In genomic region chr2:134583462-134583861, GRCh38 we compare ENCODE assay signal across 17 cellular contexts.
DNase-seq lines count a peak whose midpoint lies in the region; ATAC-seq and TF ChIP-seq lines count a peak whose summit lies in the region.
"Had no signal": no experiment of that assay in that cellular context is flagged by ENCODE, and none has a peak within 500 bp of the region (broad histone marks: within the 10 kb centered on the region; RNA-seq: fewer than 3 reads in every experiment).

No MANE protein-coding gene starts in this region.

- peaks cover 1 to 8% of the 10 kb centered on the region in 2 donors for H3K9me3 Mint-ChIP-seq in stimulated activated naive CD8-positive, alpha-beta T cell treated with anti-CD3 and anti-CD28 coated beads, Interleukin-15, amount 100 ng/mL, for 72 hours
- H3K9me3 Mint-ChIP-seq in T-helper 1 cell treated with Interleukin-12 subunit alpha and Interleukin-12 subunit beta and Interleukin-4 antibody, amounts not matched to agents 30 μg/mL and 1 μg/mL, for 36 hours = peaks cover 2% of the 10 kb centered on the region
- H3K9me3 Mint-ChIP-seq in glutamatergic neuron (ENCODE audit: unreplicated experiment) = peaks cover 2% of the 10 kb centered on the region

- no peak overlapping the region for H3K4me3 Mint-ChIP-seq in stimulated activated naive CD8-positive, alpha-beta T cell treated with anti-CD3 and anti-CD28 coated beads, Interleukin-15, amount 100 ng/mL, for 72 hours
- no peak overlapping the region for H3K4me3 Mint-ChIP-seq in T-helper 1 cell treated with Interleukin-12 subunit alpha and Interleukin-12 subunit beta and Interleukin-4 antibody, amounts not matched to agents 30 μg/mL and 1 μg/mL, for 36 hours
- no peak overlapping the region for H3K4me3 Mint-ChIP-seq in glutamatergic neuron (ENCODE audit: unreplicated experiment)
- H3K4me3 Mint-ChIP-seq: nephron progenitor cell, type B pancreatic cell had no signal

- no peaks in the 10 kb centered on the region for H3K27me3 Mint-ChIP-seq in stimulated activated naive CD8-positive, alpha-beta T cell treated with anti-CD3 and anti-CD28 coated beads, Interleukin-15, amount 100 ng/mL, for 72 hours
- no peaks in the 10 kb centered on the region for H3K27me3 Mint-ChIP-seq in T-helper 1 cell treated with Interleukin-12 subunit alpha and Interleukin-12 subunit beta and Interleukin-4 antibody, amounts not matched to agents 30 μg/mL and 1 μg/mL, for 36 hours (ENCODE audit: low read depth)
- peaks cover 2% of the 10 kb centered on the region for H3K27me3 Mint-ChIP-seq in glutamatergic neuron (ENCODE audit: unreplicated experiment)
- H3K27me3 Mint-ChIP-seq: type B pancreatic cell had no signal

- peak; percentile 62 for ATAC-seq in stimulated activated naive CD8-positive, alpha-beta T cell treated with anti-CD3 and anti-CD28 coated beads, Interleukin-15, amount 100 ng/mL, for 72 hours
- no peak for ATAC-seq in stimulated activated naive CD8-positive, alpha-beta T cell treated with anti-CD3 and anti-CD28 coated beads, Interleukin-15, Interleukin-2, amounts not matched to agents 100 U/mL and 50 U/mL, for 24 hours
- no peak for ATAC-seq in GM21529 (IDR thresholded peaks at IDR 0.05; ENCODE audit: unreplicated experiment)

- no peak for DNase-seq in stimulated activated naive CD8-positive, alpha-beta T cell treated with anti-CD3 and anti-CD28 coated beads, Interleukin-15, amount 100 ng/mL, for 72 hours
- DNase-seq in stimulated activated naive CD8-positive, alpha-beta T cell treated with anti-CD3 and anti-CD28 coated beads, Interleukin-15, Interleukin-2, amounts not matched to agents 100 U/mL and 50 U/mL, for 24 hours = no peak
- DNase-seq in glutamatergic neuron (no peak), mesenteric fat pad (ENCODE audit: low spot score) (no peak), GF-D8 (lab: John Stamatoyannopoulos, UW) (no peak), NCI-H1048 (lab: John Stamatoyannopoulos, UW) (no peak)
- DNase-seq: activated gamma-delta T cell treated with Interleukin-2 at 50 U/mL for 16 hours; activated T-cell treated with anti-CD3 and anti-CD28 coated beads, Interleukin-2, amount 50 U/mL, for 1 hour; effector CD4-positive, alpha-beta T cell; kidney; NCI-H187; NCI-H345; nephron progenitor cell; stimulated activated CD4-positive, alpha-beta T cell treated with anti-CD3 and anti-CD28 coated beads, Interleukin-1b, Interleukin-23, amount 100 ng/mL, for 48 hours had no signal

- peaks cover 19% of the 10 kb centered on the region for H3K4me1 Mint-ChIP-seq in stimulated activated naive CD8-positive, alpha-beta T cell treated with anti-CD3 and anti-CD28 coated beads, Interleukin-15, amount 100 ng/mL, for 72 hours
- peaks cover 9% of the 10 kb centered on the region for H3K4me1 Mint-ChIP-seq in T-helper 1 cell treated with Interleukin-12 subunit alpha and Interleukin-12 subunit beta and Interleukin-4 antibody, amounts not matched to agents 30 μg/mL and 1 μg/mL, for 36 hours (ENCODE audit: low read depth)
- H3K4me1 Mint-ChIP-seq in glutamatergic neuron (ENCODE audit: low read depth, unreplicated experiment) = peaks cover 2% of the 10 kb centered on the region

- no peak overlapping the region for H3K27ac Mint-ChIP-seq in stimulated activated naive CD8-positive, alpha-beta T cell treated with anti-CD3 and anti-CD28 coated beads, Interleukin-15, amount 100 ng/mL, for 72 hours
- H3K27ac Mint-ChIP-seq in T-helper 1 cell treated with Interleukin-12 subunit alpha and Interleukin-12 subunit beta and Interleukin-4 antibody, amounts not matched to agents 30 μg/mL and 1 μg/mL, for 36 hours = peak overlapping the region; percentile 37
- peak overlapping the region; percentile 3 for H3K27ac Mint-ChIP-seq in glutamatergic neuron (ENCODE audit: unreplicated experiment)
- H3K27ac Mint-ChIP-seq: nephron progenitor cell, type B pancreatic cell had no signal

- TF ChIP-seq CTCF in glutamatergic neuron (IDR thresholded peaks at IDR 0.05; ENCODE audit: partially characterized antibody, unreplicated experiment) = no peak

- no peaks in the 10 kb centered on the region for H3K36me3 Mint-ChIP-seq in T-helper 1 cell treated with Interleukin-12 subunit alpha and Interleukin-12 subunit beta and Interleukin-4 antibody, amounts not matched to agents 30 μg/mL and 1 μg/mL, for 36 hours (ENCODE audit: low read depth)
- peaks cover 10% of the 10 kb centered on the region for H3K36me3 Mint-ChIP-seq in glutamatergic neuron (ENCODE audit: unreplicated experiment)
- H3K36me3 Mint-ChIP-seq: type B pancreatic cell had no signal

Comparison
In these comparisons a context has a peak if more than half of its experiments do, and no peak if none do; other contexts are left out.
1. H3K27ac Mint-ChIP-seq: peak in T-helper 1 cell treated with Interleukin-12 subunit alpha and Interleukin-12 subunit beta and Interleukin-4 antibody, amounts not matched to agents 30 μg/mL and 1 μg/mL, for 36 hours (single experiment) and glutamatergic neuron (single experiment); none in stimulated activated naive CD8-positive, alpha-beta T cell treated with anti-CD3 and anti-CD28 coated beads, Interleukin-15, amount 100 ng/mL, for 72 hours (0 of 2).